In the genomic region with DNA sequence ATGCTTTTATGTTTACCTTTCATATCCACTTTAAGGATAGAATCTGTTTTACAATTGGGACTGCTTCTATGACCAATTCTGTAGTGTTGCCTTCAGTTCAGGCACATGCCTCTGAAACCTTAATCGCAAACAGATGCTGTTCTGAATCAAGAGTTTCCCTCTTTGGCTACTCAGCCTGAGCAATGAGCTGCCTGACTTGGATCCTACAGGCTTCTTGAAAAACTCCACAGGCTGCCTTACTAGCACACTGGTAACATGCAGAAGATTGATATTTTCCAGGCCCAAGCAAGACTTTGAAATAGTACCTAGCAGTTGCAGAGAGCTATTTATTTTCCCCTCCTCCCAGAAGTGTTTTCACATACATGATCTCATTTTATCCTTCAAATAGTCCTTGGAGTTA, we compare ENCODE assay signal across 20 cellular contexts. TPM values are rescaled to one million over a fixed set of nuclear protein-coding genes. Genes with fewer than 3 reads are reported as not detected.
DNase-seq lines count a peak whose midpoint lies in the region; ATAC-seq, FAIRE-seq and TF ChIP-seq lines count a peak whose summit lies in the region.
"Had no signal": no experiment of that assay in that cellular context is flagged by ENCODE, and none has a peak within 500 bp of the region (broad histone marks: within the 10 kb centered on the region; RNA-seq: fewer than 3 reads in every experiment).

No MANE protein-coding gene starts in this region.

- H3K4me1 ChIP-seq in GM23338 (ENCODE audit: insufficient read depth), result peaks cover 9% of the 10 kb centered on the region; the same call in 1 of the 2 replicates
- no peaks in the 10 kb centered on the region for H3K4me1 ChIP-seq in small intestine (ENCODE audit: control insufficient read depth in 2 of 2, insufficient read depth in 1 of 2, low read depth in 1 of 2, low read length in 1 of 2)
- no peaks in the 10 kb centered on the region for H3K4me1 ChIP-seq in MM.1S (ENCODE audit: low read length)
- H3K4me1 ChIP-seq: adrenal gland, upper lobe of right lung had no signal

- no peak overlapping the region for H3K9ac ChIP-seq in MM.1S (ENCODE audit: low read length)

- H3K27me3 ChIP-seq in GM23338 (ENCODE audit: insufficient read depth) (no peaks in the 10 kb centered on the region), small intestine (ENCODE audit: control insufficient read depth in 2 of 2, insufficient read depth in 2 of 2, low read length in 2 of 2) (no peaks in the 10 kb centered on the region), MM.1S (replicated peaks; ENCODE audit: insufficient read depth, low read length) (no peaks in the 10 kb centered on the region)
- H3K27me3 ChIP-seq: adrenal gland, neutrophil, upper lobe of right lung had no signal

- peaks cover 15% of the 10 kb centered on the region; the same call in 2 of the 3 replicates for H3K4me1 Mint-ChIP-seq in GM23338

- H3K9me3 ChIP-seq in small intestine (ENCODE audit: control insufficient read depth, low read depth), result no peaks in the 10 kb centered on the region
- no peaks in the 10 kb centered on the region for H3K9me3 ChIP-seq in MM.1S (replicated peaks; ENCODE audit: insufficient read depth, low read length)
- H3K9me3 ChIP-seq: adrenal gland, neutrophil, upper lobe of right lung had no signal

- TF ChIP-seq CTCF in AG09309 (IDR thresholded peaks at IDR 0.05; ENCODE audit: control insufficient read depth, insufficient read depth, low read depth, low read length, missing control alignments) (no peak), GM23338 (conservative IDR thresholded peaks at IDR 0.05; ENCODE audit: low read depth in 2 of 2) (no peak), MM.1S (IDR thresholded peaks at IDR 0.05; ENCODE audit: low read length) (no peak)

- no peaks in the 10 kb centered on the region for H3F3A ChIP-seq in GM23338 (replicated peaks; ENCODE audit: low read depth)
- no peaks in the 10 kb centered on the region for H3F3A ChIP-seq in MM.1S (ENCODE audit: insufficient read depth, low read length)

- DNase-seq in AG09309 (ENCODE audit: low read depth) (peak; percentile 20), GM23338 (ENCODE audit: low spot score) (no peak), mucosa of gallbladder (ENCODE audit: low spot score) (peak; percentile 13), T-helper 2 cell (no peak), small intestine (no peak), MM.1S (no peak)
- DNase-seq: activated CD4-positive, alpha-beta T cell treated with anti-CD3 and anti-CD28 coated beads for 4 hours; adrenal gland; COR-L47; effector memory CD8-positive, alpha-beta T cell; NCI-H2171; NCI-H774; retina; stimulated activated naive CD8-positive, alpha-beta T cell treated with anti-CD3 and anti-CD28 coated beads, Interleukin-15, Interleukin-2, amounts not matched to agents 100 U/mL and 50 U/mL, for 24 hours; upper lobe of right lung had no signal

- ATAC-seq in GM23338 (no peak), GM21367 (IDR thresholded peaks at IDR 0.05; ENCODE audit: unreplicated experiment) (no peak)
- ATAC-seq: effector memory CD8-positive, alpha-beta T cell; stimulated activated naive CD8-positive, alpha-beta T cell treated with anti-CD3 and anti-CD28 coated beads, Interleukin-15, Interleukin-2, amounts not matched to agents 100 U/mL and 50 U/mL, for 24 hours; upper lobe of right lung had no signal

- H3K27ac Mint-ChIP-seq in GM23338, result no peak overlapping the region
- H3K27ac Mint-ChIP-seq: effector memory CD8-positive, alpha-beta T cell had no signal

- H3K36me3 Mint-ChIP-seq in GM23338 (ENCODE audit: low read depth), result no peaks in the 10 kb centered on the region; the same call in 2 of the 3 replicates

- H3K27me3 Mint-ChIP-seq in GM23338 (ENCODE audit: insufficient read depth, low read depth, poor library complexity), result no peaks in the 10 kb centered on the region

- H4K20me1 ChIP-seq in GM23338 (replicated peaks; ENCODE audit: insufficient read depth) (no peaks in the 10 kb centered on the region), MM.1S (ENCODE audit: insufficient read depth, low read length) (no peaks in the 10 kb centered on the region)

- H3K4me3 ChIP-seq in AG09309 (ENCODE audit: control insufficient read depth, low read depth, low read length) (no peak overlapping the region), GM23338 (no peak overlapping the region), small intestine (ENCODE audit: low read depth in 1 of 2, low read length in 2 of 2) (no peak overlapping the region), MM.1S (ENCODE audit: low read length) (no peak overlapping the region)
- H3K4me3 ChIP-seq: adrenal gland, upper lobe of right lung had no signal

- H2AFZ ChIP-seq in GM23338 (peak overlapping the region; percentile 43; the same call in 1 of the 2 replicates), MM.1S (ENCODE audit: low read length) (no peak overlapping the region)

- no peaks in the 10 kb centered on the region for H3K79me2 ChIP-seq in GM23338 (replicated peaks; ENCODE audit: insufficient read depth)
- no peaks in the 10 kb centered on the region for H3K79me2 ChIP-seq in MM.1S (ENCODE audit: low read length)

- no peak overlapping the region for H3K27ac ChIP-seq in GM23338 (ENCODE audit: low read depth)
- H3K27ac ChIP-seq in small intestine (ENCODE audit: low read depth in 1 of 2, low read length in 1 of 2), result no peak overlapping the region
- H3K27ac ChIP-seq in MM.1S (ENCODE audit: low read length), result no peak overlapping the region
- H3K27ac ChIP-seq: adrenal gland, neutrophil, upper lobe of right lung had no signal

- FAIRE-seq in endometrium (lab: Jason Lieb, UNC), result peak; percentile 86
- no peak for FAIRE-seq in small intestine (lab: Jason Lieb, UNC)
- FAIRE-seq: frontal cortex had no signal

- 79 to 91% (median 81%) methylated on average over 1 of the region's 1 CpG for WGBS in small intestine, 3 donors

- H3K9me2 ChIP-seq in GM23338 (ENCODE audit: insufficient read depth), result 0 out of 2 replicates have a peak, but pooled peaks cover 6% of the 10 kb centered on the region
- no peaks in the 10 kb centered on the region for H3K9me2 ChIP-seq in MM.1S (replicated peaks; ENCODE audit: insufficient read depth, low read length)

- no peak overlapping the region for H3K4me3 Mint-ChIP-seq in GM23338
- H3K4me3 Mint-ChIP-seq: effector memory CD8-positive, alpha-beta T cell had no signal

- 0 out of 2 replicates have a peak overlapping the region, but pooled peaks have one; percentile 10 for H3K4me2 ChIP-seq in GM23338
- H3K4me2 ChIP-seq in MM.1S (ENCODE audit: low read depth, low read length), result no peak overlapping the region

- H3K9me3 Mint-ChIP-seq in GM23338, result peaks cover 5% of the 10 kb centered on the region
- H3K9me3 Mint-ChIP-seq: effector memory CD8-positive, alpha-beta T cell had no signal

- H3K36me3 ChIP-seq in GM23338 (ENCODE audit: insufficient read depth) (no peaks in the 10 kb centered on the region), small intestine (ENCODE audit: control insufficient read depth in 2 of 2, insufficient read depth in 2 of 2, low read length in 2 of 2) (no peaks in the 10 kb centered on the region), MM.1S (replicated peaks; ENCODE audit: insufficient read depth, low read length) (no peaks in the 10 kb centered on the region)
- H3K36me3 ChIP-seq: adrenal gland, neutrophil, upper lobe of right lung had no signal

TF ChIP-seq in GM23338, 12 proteins besides CTCF, POLR2A, EP300 and RAD21 (continues in another document):
- TF ChIP-seq ZNF114 (CRISPR knock-in tag; IDR thresholded peaks at IDR 0.05) (no peak), EZH2phosphoT487 (IDR thresholded peaks at IDR 0.05; ENCODE audit: unreplicated experiment) (no peak)
- TF ChIP-seq, protein P1, sequence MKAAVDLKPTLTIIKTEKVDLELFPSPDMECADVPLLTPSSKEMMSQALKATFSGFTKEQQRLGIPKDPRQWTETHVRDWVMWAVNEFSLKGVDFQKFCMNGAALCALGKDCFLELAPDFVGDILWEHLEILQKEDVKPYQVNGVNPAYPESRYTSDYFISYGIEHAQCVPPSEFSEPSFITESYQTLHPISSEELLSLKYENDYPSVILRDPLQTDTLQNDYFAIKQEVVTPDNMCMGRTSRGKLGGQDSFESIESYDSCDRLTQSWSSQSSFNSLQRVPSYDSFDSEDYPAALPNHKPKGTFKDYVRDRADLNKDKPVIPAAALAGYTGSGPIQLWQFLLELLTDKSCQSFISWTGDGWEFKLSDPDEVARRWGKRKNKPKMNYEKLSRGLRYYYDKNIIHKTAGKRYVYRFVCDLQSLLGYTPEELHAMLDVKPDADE (IDR thresholded peaks at IDR 0.05), result no peak

RNA-seq across cellular contexts. Expression of a gene that starts 34.8 kb away (rescaled TPM):
- not detected in 2 replicates for total RNA-seq in GM23338 (2014; rRNA removed; shearing (Covaris generic))
- polyA plus RNA-seq in GM23338 (2016; fragmentation: Nextera tagmentation; extraction: Ambion mirVana) (0.64 and 1.1 TPM in 2 replicates), small intestine (not detected)
- not detected for total RNA-seq in mucosa of gallbladder
- total RNA-seq: adrenal gland, chondrocyte, upper lobe of right lung had no signal
- polyA plus RNA-seq: adrenal gland had no signal

Comparison
In these comparisons a context has a peak if more than half of its experiments do, and no peak if none do; other contexts are left out.
1. DNase-seq: peak in AG09309 (single experiment) and mucosa of gallbladder (single experiment); none in GM23338 (single experiment), T-helper 2 cell (0 of 5), small intestine (single experiment) and MM.1S (single experiment).